30 cellular contexts compared by ENCODE assay signal in the genomic region with DNA sequence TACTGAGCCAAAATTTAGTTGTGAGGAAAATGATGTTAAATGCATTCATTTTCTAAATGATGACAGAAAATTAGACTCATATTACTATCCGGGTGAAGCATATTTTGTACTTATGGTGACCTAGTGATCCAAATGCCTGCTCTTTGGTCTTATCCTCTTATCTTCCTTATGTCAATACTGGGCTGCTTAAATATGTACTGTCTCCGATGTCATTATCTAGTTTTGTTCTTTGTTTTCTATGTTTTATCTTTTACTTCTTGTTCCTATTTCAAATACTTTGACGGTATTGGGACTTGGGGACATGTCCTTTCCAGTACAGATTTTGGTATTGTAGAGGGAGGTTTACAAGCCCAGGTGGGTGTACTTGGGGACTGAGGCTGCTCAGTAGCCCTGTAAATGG.
"Had no signal": no experiment of that assay in that cellular context is flagged by ENCODE, and none has a peak within 500 bp of the region (broad histone marks: within the 10 kb centered on the region; RNA-seq: fewer than 3 reads in every experiment).

No MANE protein-coding gene starts in this region.

- H3K4me3 ChIP-seq: ascending aorta, cardiac muscle cell, MG63, SJSA1 had no signal

- H3K36me3 ChIP-seq: ascending aorta, cardiac muscle cell, MG63, SJSA1 had no signal

- DNase-seq: activated CD4-positive, alpha-beta T cell treated with anti-CD3 and anti-CD28 coated beads for 36 hours; activated CD4-positive, alpha-beta T cell treated with anti-CD3 and anti-CD28 coated beads, Interleukin-2, amount 10 ng/mL, durations not matched to agents 7 days and 5 days; activated CD4-positive, alpha-beta T cell treated with anti-CD3 and anti-CD28 coated beads, Interleukin-2, amount 50 U/mL, for 48 hours; activated CD8-positive, alpha-beta T cell treated with anti-CD3 and anti-CD28 coated beads, Interleukin-2, amount 10 ng/mL, durations not matched to agents 7 days and 5 days; activated gamma-delta T cell; activated naive CD4-positive, alpha-beta T cell treated with Interleukin-2 at 50 U/mL for 16 hours; activated naive CD8-positive, alpha-beta T cell treated with anti-CD3 and anti-CD28 coated beads, Interleukin-2, amount 10 ng/mL, durations not matched to agents 7 days and 5 days; activated T-cell treated with anti-CD3 and anti-CD28 coated beads, Interleukin-2, amount 50 U/mL, for 24 hours; amygdala; Kasumi-1; MG63; NCI-H1048; NCI-H1105 treated with DMSO at 0.1 percent for 48 hours; NCI-H1436; NCI-H1694 treated with DMSO at 0.1 percent for 48 hours; NCI-H2029; NCI-H2107; NCI-H2171; NCI-H446; NCI-H510A treated with DMSO at 0.1 percent for 48 hours; NCI-H526 treated with DMSO at 0.1 percent for 48 hours; NCI-H774; SHP77 treated with DMSO at 0.1 percent for 48 hours; SK-N-SH had no signal

- H3K27ac ChIP-seq: ascending aorta, cardiac muscle cell, SJSA1 had no signal

- H3K4me2 ChIP-seq: SK-N-SH had no signal

- ATAC-seq: activated CD4-positive, alpha-beta T cell treated with anti-CD3 and anti-CD28 coated beads for 36 hours; activated CD4-positive, CD25-positive, alpha-beta regulatory T cell treated with anti-CD3 and anti-CD28 coated beads, Interleukin-2, amount 50 U/mL, for 24 hours; activated CD8-positive, alpha-beta T cell treated with anti-CD3 and anti-CD28 coated beads, Interleukin-2, amount 10 ng/mL, durations not matched to agents 7 days and 5 days; Panc1; WTC11 had no signal

- H3K27me3 ChIP-seq: ascending aorta, cardiac muscle cell, MG63, SJSA1 had no signal

- H3K9ac ChIP-seq: SK-N-SH had no signal

- H3K4me1 ChIP-seq: ascending aorta had no signal
